Comparison of ENCODE assay signal across 11 cellular contexts in the genomic region with DNA sequence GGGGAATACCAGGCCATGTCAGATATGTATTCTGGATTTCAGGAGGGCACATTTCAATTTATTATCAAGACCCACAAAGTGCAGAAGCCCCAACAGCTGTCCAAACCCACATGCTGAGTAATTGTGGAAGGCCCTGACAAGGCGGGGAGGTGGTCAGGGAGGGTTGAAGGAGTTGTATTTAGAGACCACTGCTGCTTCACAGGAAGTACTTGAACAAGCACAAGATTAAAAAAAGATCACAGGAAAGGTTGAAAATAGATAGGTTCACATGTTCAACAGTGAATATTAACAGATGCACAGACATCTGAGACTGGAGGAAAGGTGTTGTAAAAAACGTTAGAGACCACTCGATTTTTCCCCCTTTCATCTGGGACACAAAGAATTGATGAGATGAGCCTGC. TPM values are rescaled to one million over a fixed set of nuclear protein-coding genes. Genes with fewer than 3 reads are reported as not detected.
DNase-seq lines count a peak whose midpoint lies in the region; ATAC-seq and TF ChIP-seq lines count a peak whose summit lies in the region.
"Had no signal": no experiment of that assay in that cellular context is flagged by ENCODE, and none has a peak within 500 bp of the region (broad histone marks: within the 10 kb centered on the region; RNA-seq: fewer than 3 reads in every experiment).

No MANE protein-coding gene starts in this region.

- H3K27me3 Mint-ChIP-seq in immature natural killer cell (ENCODE audit: low read depth in 3 of 3) = peaks cover 0 to 5% (median 2%) of the 10 kb centered on the region in 3 donors

- H3K9me3 ChIP-seq in stomach = no peaks in the 10 kb centered on the region
- H3K9me3 ChIP-seq: thoracic aorta had no signal

- H3K4me1 ChIP-seq in stomach = peaks cover 0 to 35% (median 11%) of the 10 kb centered on the region in 4 donors

- H3K27ac ChIP-seq in stomach = no peak overlapping the region
- H3K27ac ChIP-seq: thoracic aorta had no signal

- peaks cover 78 to 97% of the 10 kb centered on the region in 2 donors for H3K4me1 Mint-ChIP-seq in immature natural killer cell

- peak overlapping the region; percentile 18 to 83 (median 55) for H3K27ac Mint-ChIP-seq in immature natural killer cell
- H3K27ac Mint-ChIP-seq: progenitor cell of endocrine pancreas had no signal

- H3K9me3 Mint-ChIP-seq in immature natural killer cell = no peaks in the 10 kb centered on the region

- no peak for TF ChIP-seq POLR2A in stomach (IDR thresholded peaks at IDR 0.05)

- intact Hi-C loops in Right ventricle myocardium inferior (cut with DNase I) = no loop called here
- intact Hi-C loops in stomach (cut with DNase I; ENCODE audit: low total_unique reads) = no loop called here

- H3K27me3 ChIP-seq in stomach = no peaks in the 10 kb centered on the region

- no peak overlapping the region for H3K4me3 ChIP-seq in stomach
- H3K4me3 ChIP-seq: thoracic aorta had no signal

- no peaks in the 10 kb centered on the region for H3K36me3 Mint-ChIP-seq in immature natural killer cell

- ATAC-seq in GM18519 (IDR thresholded peaks at IDR 0.05; ENCODE audit: low FRiP score, unreplicated experiment) (peak; percentile 46), GM21529 (IDR thresholded peaks at IDR 0.05; ENCODE audit: unreplicated experiment) (peak; percentile 62), HG03460 (IDR thresholded peaks at IDR 0.05; ENCODE audit: unreplicated experiment) (peak; percentile 68), Right ventricle myocardium inferior (no peak)

- 46 to 65% (median 63%) methylated on average over 3 of the region's 3 CpGs for WGBS in stomach, 5 donors

- DNase-seq in immature natural killer cell (peak in 2 of 3 donors; percentile 34), NOMO-1 treated with DMSO at 0.1 percent for 48 hours (lab: John Stamatoyannopoulos, UW; ENCODE audit: unreplicated experiment) (no peak), Right ventricle myocardium inferior (ENCODE audit: missing footprints) (no peak), AG20443 (ENCODE audit: low spot score) (no peak), stomach (no peak)
- DNase-seq: NCI-H69 had no signal

- no peak for TF ChIP-seq EP300 in stomach (IDR thresholded peaks at IDR 0.05)

- peak overlapping the region; percentile 33 to 63 (median 62) for H3K4me3 Mint-ChIP-seq in immature natural killer cell

- TF ChIP-seq CTCF in stomach (IDR thresholded peaks at IDR 0.05) = no peak

- no peaks in the 10 kb centered on the region for H3K36me3 ChIP-seq in stomach
- H3K36me3 ChIP-seq: thoracic aorta had no signal

RNA-seq across cellular contexts. Expression of a gene that starts 17.9 kb away (rescaled TPM):
- polyA plus RNA-seq in immature natural killer cell (10 to 100 TPM; 15.3 to 23.0 (median 18.1) TPM), stomach (1 to 10 TPM; 2.6 to 5.1 (median 2.8) TPM)
- total RNA-seq in Right ventricle myocardium inferior (14.6 TPM), stomach (100 to 1,000 TPM in 1 of 5 donors, 10 to 100 TPM in 4; 15.8 to 104 (median 54.0) TPM)

Comparison
In these comparisons a context has a peak if more than half of its experiments do, and no peak if none do; other contexts are left out.
1. DNase-seq: peak in immature natural killer cell (2 of 3); none in NOMO-1 treated with DMSO at 0.1 percent for 48 hours (single experiment), Right ventricle myocardium inferior (single experiment), AG20443 (single experiment) and stomach (single experiment).